ENCODE assay signal across 8 cellular contexts in genomic region chr18:58310517-58310916, GRCh38.
DNase-seq lines count a peak whose midpoint lies in the region; ATAC-seq and TF ChIP-seq lines count a peak whose summit lies in the region.

No MANE protein-coding gene starts in this region.

- H3K27me3 ChIP-seq in lower lobe of right lung (ENCODE audit: low read depth) = no peaks in the 10 kb centered on the region

- no peaks in the 10 kb centered on the region for H3K36me3 Mint-ChIP-seq in activated naive CD4-positive, alpha-beta T cell treated with anti-CD3 and anti-CD28 coated beads, Interleukin-2, amount 10 ng/mL, durations not matched to agents 7 days and 5 days
- H3K36me3 Mint-ChIP-seq in type B pancreatic cell = peaks cover 4% of the 10 kb centered on the region

- ATAC-seq in lower lobe of right lung = peak; percentile 92 to 93
- ATAC-seq in GM18519 (IDR thresholded peaks at IDR 0.05; ENCODE audit: low FRiP score, unreplicated experiment) = no peak
- ATAC-seq in HG02588 (IDR thresholded peaks at IDR 0.05; ENCODE audit: unreplicated experiment) = no peak
- ATAC-seq in GM18867 (IDR thresholded peaks at IDR 0.05; ENCODE audit: unreplicated experiment) = no peak

- peaks cover 35% of the 10 kb centered on the region for H3K4me1 Mint-ChIP-seq in activated naive CD4-positive, alpha-beta T cell treated with anti-CD3 and anti-CD28 coated beads, Interleukin-2, amount 10 ng/mL, durations not matched to agents 7 days and 5 days
- peaks cover 18% of the 10 kb centered on the region for H3K4me1 Mint-ChIP-seq in type B pancreatic cell (ENCODE audit: unreplicated experiment)

- peaks cover 61% of the 10 kb centered on the region for H3K4me1 ChIP-seq in lower lobe of right lung

- H3K4me3 ChIP-seq in lower lobe of right lung = no peak overlapping the region

- intact Hi-C loops in lower lobe of right lung (cut with DNase I) = no loop called here

- CTCF ChIA-PET in activated naive CD4-positive, alpha-beta T cell treated with anti-CD3 and anti-CD28 coated beads, Interleukin-2, amount 10 ng/mL, durations not matched to agents 7 days and 5 days (lab: Charles Lee) = no interaction called here

- DNase-seq in activated CD8-positive, alpha-beta memory T cell treated with anti-CD3 and anti-CD28 coated beads, Interleukin-2, amount 50 U/mL, for 4 hours = peak; percentile 50
- DNase-seq in activated CD8-positive, alpha-beta memory T cell treated with anti-CD3 and anti-CD28 coated beads, Interleukin-2, amount 50 U/mL, for 48 hours = no peak
- DNase-seq in activated naive CD4-positive, alpha-beta T cell treated with anti-CD3 and anti-CD28 coated beads, Interleukin-2, amount 10 ng/mL, durations not matched to agents 7 days and 5 days = peak; percentile 48
- DNase-seq in lower lobe of right lung (peak; percentile 89), type B pancreatic cell (ENCODE audit: extremely low spot score, unreplicated experiment) (no peak)

- peaks cover 22% of the 10 kb centered on the region for H3K27me3 Mint-ChIP-seq in activated naive CD4-positive, alpha-beta T cell treated with anti-CD3 and anti-CD28 coated beads, Interleukin-2, amount 10 ng/mL, durations not matched to agents 7 days and 5 days
- H3K27me3 Mint-ChIP-seq in type B pancreatic cell = no peaks in the 10 kb centered on the region

- H3K27ac Mint-ChIP-seq in activated naive CD4-positive, alpha-beta T cell treated with anti-CD3 and anti-CD28 coated beads, Interleukin-2, amount 10 ng/mL, durations not matched to agents 7 days and 5 days = peak overlapping the region; percentile 53
- peak overlapping the region; percentile 50 for H3K27ac Mint-ChIP-seq in type B pancreatic cell

- no peak for TF ChIP-seq CTCF in lower lobe of right lung (IDR thresholded peaks at IDR 0.05)
- TF ChIP-seq CTCF in type B pancreatic cell (conservative IDR thresholded peaks at IDR 0.05) = no peak

- peaks cover 7% of the 10 kb centered on the region for H3K9me3 Mint-ChIP-seq in activated naive CD4-positive, alpha-beta T cell treated with anti-CD3 and anti-CD28 coated beads, Interleukin-2, amount 10 ng/mL, durations not matched to agents 7 days and 5 days
- no peaks in the 10 kb centered on the region for H3K9me3 Mint-ChIP-seq in type B pancreatic cell

- peak overlapping the region; percentile 83 for H3K27ac ChIP-seq in lower lobe of right lung

- H3K36me3 ChIP-seq in lower lobe of right lung = no peaks in the 10 kb centered on the region

- H3K4me3 Mint-ChIP-seq in activated naive CD4-positive, alpha-beta T cell treated with anti-CD3 and anti-CD28 coated beads, Interleukin-2, amount 10 ng/mL, durations not matched to agents 7 days and 5 days = no peak overlapping the region
- no peak overlapping the region for H3K4me3 Mint-ChIP-seq in type B pancreatic cell

- no peaks in the 10 kb centered on the region for H3K9me3 ChIP-seq in lower lobe of right lung

Comparison
In these comparisons a context has a peak if more than half of its experiments do, and no peak if none do; other contexts are left out.
1. DNase-seq: peak in activated CD8-positive, alpha-beta memory T cell treated with anti-CD3 and anti-CD28 coated beads, Interleukin-2, amount 50 U/mL, for 4 hours (single experiment), activated naive CD4-positive, alpha-beta T cell treated with anti-CD3 and anti-CD28 coated beads, Interleukin-2, amount 10 ng/mL, durations not matched to agents 7 days and 5 days (single experiment) and lower lobe of right lung (single experiment); none in activated CD8-positive, alpha-beta memory T cell treated with anti-CD3 and anti-CD28 coated beads, Interleukin-2, amount 50 U/mL, for 48 hours (single experiment) and type B pancreatic cell (single experiment).
2. ATAC-seq: peak in lower lobe of right lung (2 of 2); none in GM18519 (single experiment), HG02588 (single experiment) and GM18867 (single experiment).